ENCODE assay signal across 1 cellular context in genomic region chr6:44041461-44042260, GRCh38.
TF ChIP-seq lines count a peak whose summit lies in the region.

No MANE protein-coding gene starts in this region.

TF ChIP-seq in K562, 482 proteins besides CTCF, POLR2A, EP300 and RAD21 (continued from another document and continues in another):
- TF ChIP-seq, protein P1, sequence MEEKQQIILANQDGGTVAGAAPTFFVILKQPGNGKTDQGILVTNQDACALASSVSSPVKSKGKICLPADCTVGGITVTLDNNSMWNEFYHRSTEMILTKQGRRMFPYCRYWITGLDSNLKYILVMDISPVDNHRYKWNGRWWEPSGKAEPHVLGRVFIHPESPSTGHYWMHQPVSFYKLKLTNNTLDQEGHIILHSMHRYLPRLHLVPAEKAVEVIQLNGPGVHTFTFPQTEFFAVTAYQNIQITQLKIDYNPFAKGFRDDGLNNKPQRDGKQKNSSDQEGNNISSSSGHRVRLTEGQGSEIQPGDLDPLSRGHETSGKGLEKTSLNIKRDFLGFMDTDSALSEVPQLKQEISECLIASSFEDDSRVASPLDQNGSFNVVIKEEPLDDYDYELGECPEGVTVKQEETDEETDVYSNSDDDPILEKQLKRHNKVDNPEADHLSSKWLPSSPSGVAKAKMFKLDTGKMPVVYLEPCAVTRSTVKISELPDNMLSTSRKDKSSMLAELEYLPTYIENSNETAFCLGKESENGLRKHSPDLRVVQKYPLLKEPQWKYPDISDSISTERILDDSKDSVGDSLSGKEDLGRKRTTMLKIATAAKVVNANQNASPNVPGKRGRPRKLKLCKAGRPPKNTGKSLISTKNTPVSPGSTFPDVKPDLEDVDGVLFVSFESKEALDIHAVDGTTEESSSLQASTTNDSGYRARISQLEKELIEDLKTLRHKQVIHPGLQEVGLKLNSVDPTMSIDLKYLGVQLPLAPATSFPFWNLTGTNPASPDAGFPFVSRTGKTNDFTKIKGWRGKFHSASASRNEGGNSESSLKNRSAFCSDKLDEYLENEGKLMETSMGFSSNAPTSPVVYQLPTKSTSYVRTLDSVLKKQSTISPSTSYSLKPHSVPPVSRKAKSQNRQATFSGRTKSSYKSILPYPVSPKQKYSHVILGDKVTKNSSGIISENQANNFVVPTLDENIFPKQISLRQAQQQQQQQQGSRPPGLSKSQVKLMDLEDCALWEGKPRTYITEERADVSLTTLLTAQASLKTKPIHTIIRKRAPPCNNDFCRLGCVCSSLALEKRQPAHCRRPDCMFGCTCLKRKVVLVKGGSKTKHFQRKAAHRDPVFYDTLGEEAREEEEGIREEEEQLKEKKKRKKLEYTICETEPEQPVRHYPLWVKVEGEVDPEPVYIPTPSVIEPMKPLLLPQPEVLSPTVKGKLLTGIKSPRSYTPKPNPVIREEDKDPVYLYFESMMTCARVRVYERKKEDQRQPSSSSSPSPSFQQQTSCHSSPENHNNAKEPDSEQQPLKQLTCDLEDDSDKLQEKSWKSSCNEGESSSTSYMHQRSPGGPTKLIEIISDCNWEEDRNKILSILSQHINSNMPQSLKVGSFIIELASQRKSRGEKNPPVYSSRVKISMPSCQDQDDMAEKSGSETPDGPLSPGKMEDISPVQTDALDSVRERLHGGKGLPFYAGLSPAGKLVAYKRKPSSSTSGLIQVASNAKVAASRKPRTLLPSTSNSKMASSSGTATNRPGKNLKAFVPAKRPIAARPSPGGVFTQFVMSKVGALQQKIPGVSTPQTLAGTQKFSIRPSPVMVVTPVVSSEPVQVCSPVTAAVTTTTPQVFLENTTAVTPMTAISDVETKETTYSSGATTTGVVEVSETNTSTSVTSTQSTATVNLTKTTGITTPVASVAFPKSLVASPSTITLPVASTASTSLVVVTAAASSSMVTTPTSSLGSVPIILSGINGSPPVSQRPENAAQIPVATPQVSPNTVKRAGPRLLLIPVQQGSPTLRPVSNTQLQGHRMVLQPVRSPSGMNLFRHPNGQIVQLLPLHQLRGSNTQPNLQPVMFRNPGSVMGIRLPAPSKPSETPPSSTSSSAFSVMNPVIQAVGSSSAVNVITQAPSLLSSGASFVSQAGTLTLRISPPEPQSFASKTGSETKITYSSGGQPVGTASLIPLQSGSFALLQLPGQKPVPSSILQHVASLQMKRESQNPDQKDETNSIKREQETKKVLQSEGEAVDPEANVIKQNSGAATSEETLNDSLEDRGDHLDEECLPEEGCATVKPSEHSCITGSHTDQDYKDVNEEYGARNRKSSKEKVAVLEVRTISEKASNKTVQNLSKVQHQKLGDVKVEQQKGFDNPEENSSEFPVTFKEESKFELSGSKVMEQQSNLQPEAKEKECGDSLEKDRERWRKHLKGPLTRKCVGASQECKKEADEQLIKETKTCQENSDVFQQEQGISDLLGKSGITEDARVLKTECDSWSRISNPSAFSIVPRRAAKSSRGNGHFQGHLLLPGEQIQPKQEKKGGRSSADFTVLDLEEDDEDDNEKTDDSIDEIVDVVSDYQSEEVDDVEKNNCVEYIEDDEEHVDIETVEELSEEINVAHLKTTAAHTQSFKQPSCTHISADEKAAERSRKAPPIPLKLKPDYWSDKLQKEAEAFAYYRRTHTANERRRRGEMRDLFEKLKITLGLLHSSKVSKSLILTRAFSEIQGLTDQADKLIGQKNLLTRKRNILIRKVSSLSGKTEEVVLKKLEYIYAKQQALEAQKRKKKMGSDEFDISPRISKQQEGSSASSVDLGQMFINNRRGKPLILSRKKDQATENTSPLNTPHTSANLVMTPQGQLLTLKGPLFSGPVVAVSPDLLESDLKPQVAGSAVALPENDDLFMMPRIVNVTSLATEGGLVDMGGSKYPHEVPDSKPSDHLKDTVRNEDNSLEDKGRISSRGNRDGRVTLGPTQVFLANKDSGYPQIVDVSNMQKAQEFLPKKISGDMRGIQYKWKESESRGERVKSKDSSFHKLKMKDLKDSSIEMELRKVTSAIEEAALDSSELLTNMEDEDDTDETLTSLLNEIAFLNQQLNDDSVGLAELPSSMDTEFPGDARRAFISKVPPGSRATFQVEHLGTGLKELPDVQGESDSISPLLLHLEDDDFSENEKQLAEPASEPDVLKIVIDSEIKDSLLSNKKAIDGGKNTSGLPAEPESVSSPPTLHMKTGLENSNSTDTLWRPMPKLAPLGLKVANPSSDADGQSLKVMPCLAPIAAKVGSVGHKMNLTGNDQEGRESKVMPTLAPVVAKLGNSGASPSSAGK (IDR thresholded peaks at IDR 0.05): peak; percentile 81
- TF ChIP-seq HDGF (IDR thresholded peaks at IDR 0.05) (peak; percentile 84; the same call in 1 of the 2 replicates), ZNF583 (CRISPR knock-in tag; IDR thresholded peaks at IDR 0.05) (peak; percentile 46), EP400 (IDR thresholded peaks at IDR 0.05) (no peak; the same call in 1 of the 2 replicates), ZNF316 (IDR thresholded peaks at IDR 0.05) (peak; percentile 95), NKRF (IDR thresholded peaks at IDR 0.05; ENCODE audit: borderline replicate concordance) (peak; percentile 55; the same call in 1 of the 2 replicates), RBM34 (IDR thresholded peaks at IDR 0.05; ENCODE audit: borderline replicate concordance, insufficient read depth, low read length) (no peak), SPI1 (IDR thresholded peaks at IDR 0.05; ENCODE audit: borderline replicate concordance, low read depth, low read length) (no peak), ZNF253 (CRISPR knock-in tag; conservative IDR thresholded peaks at IDR 0.05) (no peak), ZNF232 (CRISPR knock-in tag; IDR thresholded peaks at IDR 0.05) (no peak), DACH1 (IDR thresholded peaks at IDR 0.05; ENCODE audit: partially characterized antibody) (no peak), HNRNPLL (IDR thresholded peaks at IDR 0.05; ENCODE audit: low read depth, low read length, poor library complexity, severe bottlenecking) (no peak), HNRNPL (IDR thresholded peaks at IDR 0.05; ENCODE audit: low read depth, low read length) (no peak), ZSCAN32 (CRISPR knock-in tag; IDR thresholded peaks at IDR 0.05) (no peak), TEAD1 (CRISPR knock-in tag; IDR thresholded peaks at IDR 0.05) (peak; percentile 72 to 80), ZSCAN29 (IDR thresholded peaks at IDR 0.05) (no peak), SETDB1 (IDR thresholded peaks at IDR 0.05; ENCODE audit: low read length) (no peak), HMBOX1 (IDR thresholded peaks at IDR 0.05) (no peak; the same call in 1 of the 2 replicates), GATAD2A (IDR thresholded peaks at IDR 0.05) (peak; percentile 27; the same call in 1 of the 2 replicates), PCBP2 (IDR thresholded peaks at IDR 0.05; ENCODE audit: low read depth, low read length, poor library complexity, severe bottlenecking) (no peak), NCOA2 (IDR thresholded peaks at IDR 0.05; ENCODE audit: partially characterized antibody in 2 of 2) (no peak), NR4A1 (CRISPR knock-in tag; IDR thresholded peaks at IDR 0.05) (no peak), NR4A1 (tag; IDR thresholded peaks at IDR 0.05) (peak; percentile 95), MTA1 (IDR thresholded peaks at IDR 0.05; ENCODE audit: borderline replicate concordance) (no peak; the same call in 1 of the 2 replicates), PTRF (tag; IDR thresholded peaks at IDR 0.05) (no peak), FOXK2 (conservative IDR thresholded peaks at IDR 0.05 in 1 of 2, IDR thresholded peaks at IDR 0.05 in 1 of 2; ENCODE audit: low read depth in 2 of 2) (peak in 1 of 2 experiments; percentile 12; a peak in 1 of 4 replicates), MEIS2 (IDR thresholded peaks at IDR 0.05; ENCODE audit: partially characterized antibody) (no peak), CBFA2T2 (conservative IDR thresholded peaks at IDR 0.05) (no peak), HIVEP1 (CRISPR knock-in tag; IDR thresholded peaks at IDR 0.05) (no peak), DNMT1 (IDR thresholded peaks at IDR 0.05) (no peak), HDAC8 (tag; IDR thresholded peaks at IDR 0.05) (no peak), ATF1 (CRISPR knock-in tag; IDR thresholded peaks at IDR 0.05) (no peak), ATF1 (tag; IDR thresholded peaks at IDR 0.05) (peak; percentile 66), RCOR1 (IDR thresholded peaks at IDR 0.05; ENCODE audit: borderline replicate concordance in 1 of 2, low read depth in 2 of 2, low read length in 2 of 2) (peak in 1 of 2 experiments; percentile 61; a peak in 1 of 4 replicates), AFF1 (IDR thresholded peaks at IDR 0.05; ENCODE audit: low read depth in 1 of 2, partially characterized antibody in 2 of 2) (peak; percentile 17 to 40), OTX1 (CRISPR knock-in tag; IDR thresholded peaks at IDR 0.05) (no peak), NCOA6 (IDR thresholded peaks at IDR 0.05) (no peak), THAP12 (CRISPR knock-in tag; IDR thresholded peaks at IDR 0.05) (no peak), ZNF174 (CRISPR knock-in tag; IDR thresholded peaks at IDR 0.05) (no peak)
- TF ChIP-seq, protein P2, sequence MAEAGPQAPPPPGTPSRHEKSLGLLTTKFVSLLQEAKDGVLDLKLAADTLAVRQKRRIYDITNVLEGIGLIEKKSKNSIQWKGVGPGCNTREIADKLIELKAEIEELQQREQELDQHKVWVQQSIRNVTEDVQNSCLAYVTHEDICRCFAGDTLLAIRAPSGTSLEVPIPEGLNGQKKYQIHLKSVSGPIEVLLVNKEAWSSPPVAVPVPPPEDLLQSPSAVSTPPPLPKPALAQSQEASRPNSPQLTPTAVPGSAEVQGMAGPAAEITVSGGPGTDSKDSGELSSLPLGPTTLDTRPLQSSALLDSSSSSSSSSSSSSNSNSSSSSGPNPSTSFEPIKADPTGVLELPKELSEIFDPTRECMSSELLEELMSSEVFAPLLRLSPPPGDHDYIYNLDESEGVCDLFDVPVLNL (CRISPR knock-in tag; IDR thresholded peaks at IDR 0.05; ENCODE audit: low read depth): no peak
- TF ChIP-seq, protein P3, sequence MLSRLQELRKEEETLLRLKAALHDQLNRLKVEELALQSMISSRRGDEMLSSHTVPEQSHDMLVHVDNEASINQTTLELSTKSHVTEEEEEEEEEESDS (CRISPR knock-in tag; IDR thresholded peaks at IDR 0.05): no peak
